In genomic region chr13:22270881-22271280, GRCh38 we compare ENCODE assay signal across 7 cellular contexts.
"Had no signal": no experiment of that assay in that cellular context is flagged by ENCODE, and none has a peak within 500 bp of the region (broad histone marks: within the 10 kb centered on the region; RNA-seq: fewer than 3 reads in every experiment).

No MANE protein-coding gene starts in this region.

- H2AFZ ChIP-seq: GM23248 had no signal

- H3K36me3 ChIP-seq: HAP-1 had no signal

- H3K4me1 ChIP-seq: HAP-1 had no signal

- H3K9ac ChIP-seq: GM23248 had no signal

- H3K4me3 ChIP-seq: GM23248, HAP-1 had no signal

- H3K27ac ChIP-seq: GM23248, HL-60 had no signal

- DNase-seq: GM23248, GOT3, H7, HFFc6, KBM-7 had no signal

- H3K9me3 ChIP-seq: HAP-1 had no signal
